Comparison of ENCODE assay signal across 1 cellular context in the genomic region with DNA sequence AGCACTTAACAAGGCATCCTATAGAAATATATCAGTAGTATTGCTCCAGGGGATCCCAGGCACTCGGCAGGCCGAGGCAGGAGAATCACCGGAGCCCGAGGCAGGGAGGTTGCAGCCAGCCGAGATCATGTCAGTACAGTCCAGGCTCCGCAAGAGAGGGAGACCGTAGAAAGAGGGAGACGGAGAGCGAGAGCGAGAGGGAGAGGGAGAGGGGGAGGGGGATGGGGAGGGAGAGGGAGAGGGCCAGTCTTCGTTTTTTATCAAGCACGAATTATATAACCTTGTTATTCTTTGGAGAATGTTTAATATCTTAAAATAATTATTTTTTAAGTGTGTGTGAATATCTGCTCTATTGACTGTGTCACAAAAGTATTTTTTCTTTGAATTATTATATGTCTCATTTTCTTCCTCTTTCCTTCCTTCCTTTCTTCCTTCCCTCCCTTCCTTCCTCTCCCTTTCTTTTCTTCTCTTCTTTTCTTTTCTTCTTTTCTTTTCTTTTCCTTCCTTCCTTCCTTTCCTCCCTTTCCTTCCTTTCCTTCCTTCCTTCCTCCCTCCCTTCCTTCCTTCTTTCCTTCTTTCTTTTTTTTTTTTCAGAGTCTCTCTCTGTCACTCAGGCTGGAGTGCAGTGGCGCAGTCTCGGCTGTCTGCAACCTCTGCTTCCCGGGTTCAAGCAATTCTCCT.
TF ChIP-seq lines count a peak whose summit lies in the region.

No MANE protein-coding gene starts in this region.

TF ChIP-seq in HEK293, 187 proteins besides CTCF, POLR2A, EP300 and RAD21 (continued from another document):
- TF ChIP-seq ZNF366 (tag by site-specific recombination; conservative IDR thresholded peaks at IDR 0.05) (no peak), ZBTB1 (tag by site-specific recombination; IDR thresholded peaks at IDR 0.05) (no peak), ZNF24 (tag by site-specific recombination; IDR thresholded peaks at IDR 0.05) (no peak), BCL6B (tag by site-specific recombination; IDR thresholded peaks at IDR 0.05) (no peak), ZNF596 (tag by site-specific recombination; IDR thresholded peaks at IDR 0.05) (peak; percentile 75), ZNF211 (tag by site-specific recombination; IDR thresholded peaks at IDR 0.05; ENCODE audit: low read depth) (no peak), KLF16 (tag by site-specific recombination; IDR thresholded peaks at IDR 0.05) (no peak), ZBTB11 (tag by site-specific recombination; conservative IDR thresholded peaks at IDR 0.05; ENCODE audit: low read depth) (no peak; the same call in 1 of the 2 replicates), ZNF449 (tag by site-specific recombination; IDR thresholded peaks at IDR 0.05) (no peak), HOXA7 (CRISPR knock-in tag; IDR thresholded peaks at IDR 0.05; ENCODE audit: borderline replicate concordance) (no peak), BCL11A (tag by site-specific recombination; IDR thresholded peaks at IDR 0.05; ENCODE audit: low read depth) (no peak), ZNF398 (tag by site-specific recombination; IDR thresholded peaks at IDR 0.05) (peak; percentile 79), PRDM1 (tag by site-specific recombination; IDR thresholded peaks at IDR 0.05) (0 out of 2 replicates have a peak, but pooled peaks have one; percentile 65), ZBTB8A (tag by site-specific recombination; IDR thresholded peaks at IDR 0.05) (no peak), TRIM28 (IDR thresholded peaks at IDR 0.05; ENCODE audit: borderline replicate concordance, low read length) (no peak), ZSCAN23 (tag by site-specific recombination; IDR thresholded peaks at IDR 0.05) (no peak)
